ENCODE assay signal across 1 cellular context in the genomic region with DNA sequence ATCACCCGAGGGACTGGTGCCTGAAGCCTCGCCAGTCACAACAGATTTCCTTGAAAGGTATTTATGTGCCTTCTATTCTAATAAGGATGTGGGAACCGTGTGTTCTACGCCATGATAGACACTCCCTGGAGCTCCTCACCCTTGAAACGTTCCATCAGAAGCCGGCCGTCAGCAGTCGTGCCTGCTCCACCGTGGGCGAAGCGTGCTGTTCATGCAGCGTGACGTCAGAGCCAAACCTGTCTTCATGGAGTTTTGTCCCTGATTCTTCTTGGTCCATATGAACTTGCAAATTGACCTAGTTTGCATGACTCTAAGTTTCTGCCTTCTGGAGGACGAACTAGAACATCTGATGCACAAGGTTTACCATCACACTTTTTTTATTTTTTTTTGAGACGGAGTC.
TF ChIP-seq lines count a peak whose summit lies in the region.

No MANE protein-coding gene starts in this region.

TF ChIP-seq in HEK293T, 16 proteins besides CTCF, POLR2A, EP300 and RAD21 (continued from another document):
- TF ChIP-seq CTBP1 (IDR thresholded peaks at IDR 0.05; ENCODE audit: borderline replicate concordance) (no peak), HDGF (IDR thresholded peaks at IDR 0.05; ENCODE audit: borderline replicate concordance) (no peak), FOXK2 (IDR thresholded peaks at IDR 0.05) (no peak), SP1 (IDR thresholded peaks at IDR 0.05) (no peak), L3MBTL2 (conservative IDR thresholded peaks at IDR 0.05) (no peak)
